Comparison of ENCODE assay signal across 8 cellular contexts in the genomic region with DNA sequence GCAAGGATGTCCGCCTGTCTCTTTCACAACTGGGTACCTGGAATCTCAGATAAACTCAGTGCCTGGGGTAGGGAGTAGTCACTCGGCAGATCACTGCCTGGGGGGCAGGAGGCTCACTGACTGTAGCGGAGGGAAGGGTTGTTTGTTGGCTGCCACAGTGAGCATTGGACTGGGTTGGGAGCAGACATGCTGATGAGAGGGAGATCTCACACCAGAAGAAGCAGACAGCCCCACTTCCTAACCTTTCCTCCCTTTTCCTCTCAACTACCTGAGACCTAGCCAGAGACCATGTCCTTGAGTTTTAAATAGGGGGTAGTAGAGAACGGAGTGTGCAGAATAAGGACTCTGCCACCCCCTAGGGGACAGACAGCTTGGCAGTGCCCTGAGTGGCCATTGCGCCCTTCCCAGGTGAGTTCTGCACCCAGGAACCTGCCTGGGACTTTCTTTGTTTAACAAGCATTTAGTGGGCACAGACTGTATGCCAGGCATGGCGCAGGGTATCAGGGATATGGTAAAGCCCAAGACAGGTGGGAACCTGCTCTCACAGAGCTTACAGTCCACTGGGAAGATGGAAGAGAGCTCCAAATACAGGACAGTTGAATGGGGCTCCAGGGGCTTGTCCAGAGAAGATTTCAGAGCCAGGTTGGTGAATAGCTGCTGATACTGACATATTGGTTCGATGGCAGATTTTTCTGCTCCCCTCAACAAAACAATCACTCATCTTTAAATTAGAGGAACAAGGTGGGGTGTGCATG.
DNase-seq lines count a peak whose midpoint lies in the region; ATAC-seq and TF ChIP-seq lines count a peak whose summit lies in the region.

No MANE protein-coding gene starts in this region.

- TF ChIP-seq CTCF in NB4 (IDR thresholded peaks at IDR 0.05; ENCODE audit: low read depth, low read length), result peak; percentile 72
- peak; percentile 52 for TF ChIP-seq CTCF in astrocyte of the spinal cord (IDR thresholded peaks at IDR 0.05; ENCODE audit: low read depth, low read length)

- no peak for ATAC-seq in GM19023 (IDR thresholded peaks at IDR 0.05; ENCODE audit: unreplicated experiment)

- DNase-seq in DMS153 treated with DMSO at 0.1 percent for 48 hours (lab: John Stamatoyannopoulos, UW; ENCODE audit: unreplicated experiment) (peak; percentile 48), NB4 (ENCODE audit: low read depth) (peak; percentile 59), astrocyte of the spinal cord (ENCODE audit: low read depth, low spot score) (no peak), kidney tubule cell (ENCODE audit: low spot score) (peak; percentile 21), superior temporal gyrus (ENCODE audit: extremely low spot score) (peak; percentile 79), GM19238 (ENCODE audit: insufficient read length, low spot score) (no peak)
- DNase-seq in activated CD8-positive, alpha-beta memory T cell treated with anti-CD3 and anti-CD28 coated beads, Interleukin-2, amount 50 U/mL, for 48 hours, result no peak

- TF ChIP-seq POLR2A in NB4 (IDR thresholded peaks at IDR 0.05; ENCODE audit: extremely low read depth, insufficient read length), result no peak

- H3K4me3 ChIP-seq in NB4 (ENCODE audit: low read depth, low read length) (no peak overlapping the region), astrocyte of the spinal cord (ENCODE audit: low read depth, low read length) (peak overlapping the region; percentile 6)

- in situ Hi-C loops in astrocyte of the spinal cord (cut with HindIII; ENCODE audit: low sequenced_read_pairs), result no loop called here

Comparison
In these comparisons a context has a peak if more than half of its experiments do, and no peak if none do; other contexts are left out.
1. DNase-seq: peak in DMS153 treated with DMSO at 0.1 percent for 48 hours (single experiment), NB4 (single experiment), kidney tubule cell (single experiment) and superior temporal gyrus (single experiment); none in astrocyte of the spinal cord (single experiment), activated CD8-positive, alpha-beta memory T cell treated with anti-CD3 and anti-CD28 coated beads, Interleukin-2, amount 50 U/mL, for 48 hours (single experiment) and GM19238 (single experiment).